9 cellular contexts compared by ENCODE assay signal in the genomic region with DNA sequence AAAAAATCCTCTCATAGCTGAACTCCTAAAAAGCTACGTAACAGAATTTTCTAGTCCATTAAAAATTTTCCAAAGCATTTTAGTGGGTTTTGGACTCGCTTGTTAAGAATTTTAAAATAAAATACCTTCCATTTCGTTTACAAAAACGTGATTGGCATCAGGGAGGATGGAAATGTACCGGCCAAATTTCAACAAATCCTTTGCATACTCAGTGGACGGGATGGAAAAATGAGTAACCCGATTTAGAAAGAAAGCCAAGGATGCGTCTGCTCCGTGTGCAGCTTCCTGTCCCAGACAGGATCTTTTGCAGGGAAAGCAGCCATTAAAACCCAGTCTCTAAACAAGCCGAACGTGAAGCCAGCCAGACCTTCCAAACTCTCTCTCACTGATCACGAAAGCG. TPM values are rescaled to one million over a fixed set of nuclear protein-coding genes. Genes with fewer than 3 reads are reported as not detected.
DNase-seq lines count a peak whose midpoint lies in the region; ATAC-seq and TF ChIP-seq lines count a peak whose summit lies in the region.
"Had no signal": no experiment of that assay in that cellular context is flagged by ENCODE, and none has a peak within 500 bp of the region (broad histone marks: within the 10 kb centered on the region; RNA-seq: fewer than 3 reads in every experiment).

No MANE protein-coding gene starts in this region.

- TF ChIP-seq CTCF in RWPE1 (conservative IDR thresholded peaks at IDR 0.05; ENCODE audit: low read depth): no peak
- no peak for TF ChIP-seq CTCF in parathyroid adenoma (IDR thresholded peaks at IDR 0.05)

- DNase-seq in A172 (ENCODE audit: low spot score) (peak; percentile 37), RWPE1 (ENCODE audit: low spot score) (no peak), fibroblast of peridontal ligament (ENCODE audit: extremely low read depth) (peak; percentile 77), inferior parietal cortex (ENCODE audit: extremely low spot score) (no peak)
- DNase-seq in activated naive CD4-positive, alpha-beta T cell treated with anti-CD3 and anti-CD28 coated beads, Interleukin-2, amount 50 U/mL, for 16 hours: no peak
- no peak for DNase-seq in central memory CD4-positive, alpha-beta T cell
- DNase-seq: activated CD4-positive, alpha-beta T cell treated with anti-CD3 and anti-CD28 coated beads, Interleukin-2, amount 50 U/mL, for 48 hours had no signal

- H3K36me3 ChIP-seq in parathyroid adenoma (ENCODE audit: control insufficient read depth, insufficient read depth, low read length): no peaks in the 10 kb centered on the region

- POLR2A ChIA-PET in RWPE1 (lab: Yijun Ruan, JAX; ENCODE audit: low non-redundant PET): no interaction called here

- H3K4me3 ChIP-seq in parathyroid adenoma (ENCODE audit: low read depth, low read length): no peak overlapping the region

- H3K27me3 ChIP-seq in parathyroid adenoma (ENCODE audit: control insufficient read depth, insufficient read depth, low read length): no peaks in the 10 kb centered on the region

- H3K79me2 ChIP-seq in parathyroid adenoma: peaks cover 12% of the 10 kb centered on the region

- no peak overlapping the region for H2AFZ ChIP-seq in parathyroid adenoma

- ATAC-seq in HG03469 (IDR thresholded peaks at IDR 0.05; ENCODE audit: unreplicated experiment): no peak

- H3K4me1 ChIP-seq in parathyroid adenoma: no peaks in the 10 kb centered on the region

- no peak overlapping the region for H3K4me2 ChIP-seq in parathyroid adenoma (ENCODE audit: low read length)

- peak overlapping the region; percentile 67; the same call in 1 of the 2 replicates for H3K27ac ChIP-seq in RWPE1
- peak overlapping the region; percentile 53 for H3K27ac ChIP-seq in parathyroid adenoma

- CTCF ChIA-PET in RWPE1 (lab: Yijun Ruan, JAX): no interaction called here

- no peak overlapping the region for H3K9ac ChIP-seq in parathyroid adenoma

- H3K9me3 ChIP-seq in parathyroid adenoma (ENCODE audit: control insufficient read depth, low read length): no peaks in the 10 kb centered on the region

RNA-seq across cellular contexts. Expression of a gene that starts 15.6 kb away (rescaled TPM):
- total RNA-seq in A172 (2014; rRNA removed; shearing (Covaris generic)): 21.5 and 33.8 TPM in 2 replicates

RNA-seq across cellular contexts. Expression of a gene that starts 55.4 kb away (rescaled TPM):
- total RNA-seq in A172 (2014; rRNA removed; shearing (Covaris generic)): 4.7 and 9.9 TPM in 2 replicates

Comparison
In these comparisons a context has a peak if more than half of its experiments do, and no peak if none do; other contexts are left out.
1. DNase-seq: peak in A172 (single experiment) and fibroblast of peridontal ligament (single experiment); none in RWPE1 (single experiment), activated naive CD4-positive, alpha-beta T cell treated with anti-CD3 and anti-CD28 coated beads, Interleukin-2, amount 50 U/mL, for 16 hours (single experiment), central memory CD4-positive, alpha-beta T cell (single experiment) and inferior parietal cortex (single experiment).